In genomic region chr3:155363690-155364070, GRCh38 we compare ENCODE assay signal across 1 cellular context.
A peak's percentile ranks its signal among the peaks of the same experiment; 100 is the strongest.
TF ChIP-seq lines count a peak whose summit lies in the region.

No MANE protein-coding gene starts in this region.

TF ChIP-seq in H1, 55 proteins besides CTCF, POLR2A, EP300 and RAD21:
- TF ChIP-seq E2F6 (IDR thresholded peaks at IDR 0.05) (no peak), FOSL1 (IDR thresholded peaks at IDR 0.05; ENCODE audit: insufficient read depth, low read depth, low read length) (no peak), CHD7 (IDR thresholded peaks at IDR 0.05; ENCODE audit: insufficient replicate concordance, low read length) (peak; percentile 33), ATF2 (IDR thresholded peaks at IDR 0.05; ENCODE audit: low read length) (0 out of 2 replicates have a peak, but pooled peaks have one; percentile 11), CREB1 (IDR thresholded peaks at IDR 0.05) (no peak), TAF7 (optimal IDR thresholded peaks at IDR 0.05; ENCODE audit: borderline replicate concordance, low read depth, low read length) (peak; percentile 31), SP1 (IDR thresholded peaks at IDR 0.05; ENCODE audit: low read depth, low read length) (no peak; the same call in 1 of the 2 replicates), POU5F1 (IDR thresholded peaks at IDR 0.05; ENCODE audit: low read depth, low read length) (no peak), CBX8 (IDR thresholded peaks at IDR 0.05; ENCODE audit: borderline replicate concordance, low read depth, low read length) (no peak), CBX5 (IDR thresholded peaks at IDR 0.05; ENCODE audit: low read depth, low read length) (no peak)
